Comparison of ENCODE assay signal across 11 cellular contexts in genomic region chr11:12179019-12179418, GRCh38.
DNase-seq lines count a peak whose midpoint lies in the region; ATAC-seq and TF ChIP-seq lines count a peak whose summit lies in the region.
"Had no signal": no experiment of that assay in that cellular context is flagged by ENCODE, and none has a peak within 500 bp of the region (broad histone marks: within the 10 kb centered on the region; RNA-seq: fewer than 3 reads in every experiment).

No MANE protein-coding gene starts in this region.

- H3K36me3 Mint-ChIP-seq in T-helper 17 cell (ENCODE audit: low read depth) = no peaks in the 10 kb centered on the region

- H3K4me3 ChIP-seq in stomach = no peak overlapping the region
- H3K4me3 ChIP-seq: HAP-1 had no signal

- H3K9me3 ChIP-seq in T-helper 17 cell (ENCODE audit: control insufficient read depth, low read length, poor library complexity, severe bottlenecking) = no peaks in the 10 kb centered on the region
- H3K9me3 ChIP-seq in stomach = no peaks in the 10 kb centered on the region
- H3K9me3 ChIP-seq: HAP-1 had no signal

- H3K4me1 Mint-ChIP-seq in T-helper 17 cell = peaks cover 37% of the 10 kb centered on the region

- WGBS in stomach, 5 donors = 31 to 60% (median 43%) methylated on average over 5 of the region's 5 CpGs

- no peak for TF ChIP-seq EP300 in stomach (IDR thresholded peaks at IDR 0.05)

- H3K4me1 ChIP-seq in stomach = peaks cover 7 to 61% (median 26%) of the 10 kb centered on the region in 4 donors

- TF ChIP-seq POLR2A in stomach (IDR thresholded peaks at IDR 0.05) = no peak

- ATAC-seq in T-helper 17 cell (peak; percentile 72), GM21360 (IDR thresholded peaks at IDR 0.05; ENCODE audit: unreplicated experiment) (no peak)

- H3K27me3 ChIP-seq in stomach = no peaks in the 10 kb centered on the region

- H3K27ac ChIP-seq in stomach = peak overlapping the region; percentile 44 to 68 (median 54)

- TF ChIP-seq CTCF in stomach (IDR thresholded peaks at IDR 0.05) = no peak

- H3K27ac Mint-ChIP-seq in T-helper 17 cell = peak overlapping the region; percentile 90

- no peaks in the 10 kb centered on the region for H3K27me3 Mint-ChIP-seq in T-helper 17 cell

- intact Hi-C loops in stomach (cut with DNase I; ENCODE audit: low total_unique reads) = no loop called here

- peaks cover 0 to 4% (median under 1%) of the 10 kb centered on the region in 4 donors for H3K36me3 ChIP-seq in stomach
- H3K36me3 ChIP-seq: HAP-1 had no signal

- peak overlapping the region; percentile 76 for H3K4me3 Mint-ChIP-seq in T-helper 17 cell

- DNase-seq in NCI-H345 (lab: John Stamatoyannopoulos, UW) (peak; percentile 25), NCI-H345 treated with DMSO at 0.1 percent for 48 hours (lab: John Stamatoyannopoulos, UW; ENCODE audit: unreplicated experiment) (no peak), T-helper 17 cell (no peak), glomerular visceral epithelial cell (ENCODE audit: extremely low spot score) (peak; percentile 64), stomach (peak; percentile 79), T-helper 9 cell (no peak), HUDEP-2 (lab: John Stamatoyannopoulos, UW; ENCODE audit: unreplicated experiment in 76 of 76) (no peak)
- DNase-seq: KBM-7; stimulated activated CD4-positive, alpha-beta T cell treated with anti-CD3 and anti-CD28 coated beads, Interleukin-4, amount 100 ng/mL, for 4 hours had no signal

Comparison
In these comparisons a context has a peak if more than half of its experiments do, and no peak if none do; other contexts are left out.
1. DNase-seq: peak in NCI-H345 (single experiment), glomerular visceral epithelial cell (single experiment) and stomach (single experiment); none in NCI-H345 treated with DMSO at 0.1 percent for 48 hours (single experiment), T-helper 17 cell (0 of 3), T-helper 9 cell (single experiment) and HUDEP-2 (0 of 76).